ENCODE assay signal across 16 cellular contexts in the genomic region with DNA sequence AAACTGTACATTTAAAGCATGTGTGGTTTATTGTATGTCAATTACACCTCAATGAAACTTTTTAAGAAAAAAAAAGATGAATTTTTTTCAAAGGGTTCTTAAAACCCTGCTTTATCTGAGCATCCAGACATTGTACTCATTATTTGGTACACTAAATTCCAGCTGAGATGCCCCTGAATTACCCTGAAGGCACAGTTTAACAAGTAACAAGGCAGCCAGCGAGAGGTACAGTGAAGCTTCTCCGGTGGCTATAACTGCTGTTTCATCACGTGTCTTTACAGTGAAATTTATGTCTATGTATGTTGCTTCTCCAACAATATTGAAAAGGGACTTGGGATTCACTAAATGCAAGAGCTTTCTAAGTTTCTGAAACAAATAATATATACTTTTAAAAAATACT.
"Had no signal": no experiment of that assay in that cellular context is flagged by ENCODE, and none has a peak within 500 bp of the region (broad histone marks: within the 10 kb centered on the region; RNA-seq: fewer than 3 reads in every experiment).

No MANE protein-coding gene starts in this region.

- FAIRE-seq: TTC549, urothelium cell line had no signal

- H3K27me3 ChIP-seq: adrenal gland, thyroid gland had no signal

- H3K4me3 ChIP-seq: adrenal gland, skin epidermis, thyroid gland had no signal

- H3K9me3 Mint-ChIP-seq: activated B cell treated with CpG ODN at 0.5 μM for 24 hours; activated CD4-positive, alpha-beta T cell treated with anti-CD3 and anti-CD28 coated beads, Interleukin-2, amount 10 ng/mL, durations not matched to agents 7 days and 5 days; activated naive CD4-positive, alpha-beta T cell treated with anti-CD3 and anti-CD28 coated beads for 36 hours; activated T-helper 17 cell treated with anti-CD3 and anti-CD28 coated beads, Interleukin-2, amount 50 U/mL, for 72 hours had no signal

- H3K4me1 ChIP-seq: adrenal gland, parathyroid adenoma had no signal

- DNase-seq: activated B cell treated with CpG ODN at 0.5 μM for 24 hours; activated CD4-positive, alpha-beta T cell treated with anti-CD3 and anti-CD28 coated beads, Interleukin-2, amount 10 ng/mL, durations not matched to agents 7 days and 5 days; activated naive CD4-positive, alpha-beta T cell treated with anti-CD3 and anti-CD28 coated beads for 36 hours; activated T-cell treated with anti-CD3 and anti-CD28 coated beads for 4 hours; adrenal gland; central memory CD4-positive, alpha-beta T cell; cortex of kidney; effector memory CD4-positive, alpha-beta T cell; hippocampal formation; thyroid gland had no signal

- H3K79me2 ChIP-seq: parathyroid adenoma had no signal

- ATAC-seq: activated T-helper 17 cell treated with anti-CD3 and anti-CD28 coated beads, Interleukin-2, amount 50 U/mL, for 72 hours had no signal

- H3K9ac ChIP-seq: parathyroid adenoma had no signal

- H3K4me1 Mint-ChIP-seq: activated B cell treated with CpG ODN at 0.5 μM for 24 hours; activated CD4-positive, alpha-beta T cell treated with anti-CD3 and anti-CD28 coated beads, Interleukin-2, amount 10 ng/mL, durations not matched to agents 7 days and 5 days; activated T-helper 17 cell treated with anti-CD3 and anti-CD28 coated beads, Interleukin-2, amount 50 U/mL, for 72 hours had no signal

- H3K27ac Mint-ChIP-seq: activated B cell treated with CpG ODN at 0.5 μM for 24 hours; activated CD4-positive, alpha-beta T cell treated with anti-CD3 and anti-CD28 coated beads, Interleukin-2, amount 10 ng/mL, durations not matched to agents 7 days and 5 days; activated naive CD4-positive, alpha-beta T cell treated with anti-CD3 and anti-CD28 coated beads for 36 hours; activated T-helper 17 cell treated with anti-CD3 and anti-CD28 coated beads, Interleukin-2, amount 50 U/mL, for 72 hours had no signal

- H3K36me3 ChIP-seq: adrenal gland, thyroid gland had no signal

- H3K9me3 ChIP-seq: adrenal gland, thyroid gland had no signal

- H3K27ac ChIP-seq: adrenal gland, epithelial cell of prostate, parathyroid adenoma, skin epidermis, thyroid gland had no signal

- H3K27me3 Mint-ChIP-seq: activated CD4-positive, alpha-beta T cell treated with anti-CD3 and anti-CD28 coated beads, Interleukin-2, amount 10 ng/mL, durations not matched to agents 7 days and 5 days; activated T-helper 17 cell treated with anti-CD3 and anti-CD28 coated beads, Interleukin-2, amount 50 U/mL, for 72 hours had no signal

- H2AFZ ChIP-seq: parathyroid adenoma had no signal

- H3K4me3 Mint-ChIP-seq: activated B cell treated with CpG ODN at 0.5 μM for 24 hours; activated CD4-positive, alpha-beta T cell treated with anti-CD3 and anti-CD28 coated beads, Interleukin-2, amount 10 ng/mL, durations not matched to agents 7 days and 5 days; activated naive CD4-positive, alpha-beta T cell treated with anti-CD3 and anti-CD28 coated beads for 36 hours; activated T-helper 17 cell treated with anti-CD3 and anti-CD28 coated beads, Interleukin-2, amount 50 U/mL, for 72 hours had no signal
